Comparison of ENCODE assay signal across 18 cellular contexts in the genomic region with DNA sequence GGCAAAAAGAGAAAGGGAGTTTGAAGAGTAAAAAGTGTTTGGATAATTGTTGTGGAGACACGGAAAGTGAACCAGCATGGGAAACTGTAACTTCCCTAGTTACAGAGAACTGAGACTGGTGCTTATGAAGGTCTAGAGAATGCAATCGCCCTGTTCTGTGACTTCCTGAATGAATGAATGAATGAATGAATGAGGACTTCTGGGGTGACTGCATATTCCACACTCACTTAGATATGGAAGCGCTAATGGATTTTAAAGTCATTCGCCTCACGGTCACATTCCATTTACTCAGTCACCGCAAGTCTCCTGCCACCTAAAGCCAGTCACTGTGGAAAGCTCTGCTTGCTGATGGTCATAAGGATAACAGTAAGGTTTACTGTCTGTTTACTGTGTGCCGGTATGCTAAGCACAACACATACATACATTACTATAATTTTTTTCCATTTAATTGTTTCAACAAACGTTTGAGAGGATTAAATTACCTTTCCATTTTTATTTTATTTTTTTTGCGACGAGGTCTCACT.
DNase-seq lines count a peak whose midpoint lies in the region; ATAC-seq, FAIRE-seq and TF ChIP-seq lines count a peak whose summit lies in the region.
"Had no signal": no experiment of that assay in that cellular context is flagged by ENCODE, and none has a peak within 500 bp of the region (broad histone marks: within the 10 kb centered on the region; RNA-seq: fewer than 3 reads in every experiment).

No MANE protein-coding gene starts in this region.

- in situ Hi-C loops in GM12878 (cut with MboI) = no loop called here

- BruUV-seq in GM12878 (replicated peaks; lab: Mats Ljungman, UMichigan) = no TSS peak

- no peak for FAIRE-seq in GM12878 (lab: Jason Lieb, UNC)
- FAIRE-seq: D721Med, G401.6, GM12892, GM18507 had no signal

- no peak overlapping the region for H3K14ac ChIP-seq in H9 (ENCODE audit: insufficient read depth, low read length)

- SMC1A ChIA-PET in GM12878 (lab: Charles Lee; ENCODE audit: uncharacterized antibody, unreplicated experiment) = interaction anchor here (0.7 to 3.5 kb wide), 2 partner anchors 12 to 140 kb away, joined by 3 to 23 read pairs; no protein-coding TSS in a partner anchor

- CTCF ChIA-PET in GM12878 (lab: Yijun Ruan, JAX) = interaction anchor here (1.0 to 1.2 kb wide), 2 partner anchors 15 to 89 kb away, joined by 3 read pairs; no protein-coding TSS in a partner anchor

- H3T11ph ChIP-seq in H9 (ENCODE audit: low read length) = no peak overlapping the region

- DNase-seq in H9 = no peak
- no peak for DNase-seq in GM12878 (ENCODE audit: low read depth, low spot score)
- DNase-seq in endothelial cell (ENCODE audit: low spot score) = no peak
- DNase-seq in activated T-cell treated with anti-CD3 and anti-CD28 coated beads, Interleukin-2, amount 50 U/mL, for 1 hour = no peak
- DNase-seq: BE2C; C1 segment of cervical spinal cord; Caco-2; CD4-positive, CD25-positive, alpha-beta regulatory T cell; CD8-positive, alpha-beta memory T cell; H7 had no signal

- H3K79me2 ChIP-seq in H9 (ENCODE audit: insufficient read depth, low read length) (no peaks in the 10 kb centered on the region), OCI-LY3 (ENCODE audit: low read length) (no peaks in the 10 kb centered on the region), GM12878 (ENCODE audit: control insufficient read depth, insufficient read depth, low read length) (no peaks in the 10 kb centered on the region)

- no peak overlapping the region for H4K5ac ChIP-seq in H9 (ENCODE audit: insufficient read length, low read depth, low read length)

- H3K9me3 Mint-ChIP-seq in H9 (peaks cover 39 to 42% of the 10 kb centered on the region in 2 experiments), endothelial cell (ENCODE audit: unreplicated experiment) (peaks cover 11% of the 10 kb centered on the region)

- H3K27me3 ChIP-seq in H9 (ENCODE audit: insufficient read depth, low read length) (no peaks in the 10 kb centered on the region), OCI-LY3 (ENCODE audit: low read depth, low read length) (no peaks in the 10 kb centered on the region), GM12878 (replicated peaks in 1 of 2; ENCODE audit: control insufficient read depth in 2 of 2, insufficient read depth in 2 of 2, low read length in 1 of 2) (no peaks in the 10 kb centered on the region)
- H3K27me3 ChIP-seq: BE2C had no signal

- H4K91ac ChIP-seq in H9 (ENCODE audit: insufficient read length, low read depth, low read length) = no peak overlapping the region

- H3K4ac ChIP-seq in H9 (ENCODE audit: low read depth, low read length) = no peak overlapping the region

- H3K4me1 Mint-ChIP-seq in H9 (peaks cover 26 to 31% of the 10 kb centered on the region in 2 experiments), endothelial cell (ENCODE audit: unreplicated experiment) (peaks cover 27% of the 10 kb centered on the region)

- H3K4me1 ChIP-seq in H9 (ENCODE audit: insufficient read depth, low read length) (peaks cover 3% of the 10 kb centered on the region; the same call in 1 of the 2 replicates), OCI-LY3 (ENCODE audit: low read length) (peaks cover 43% of the 10 kb centered on the region), GM12878 (ENCODE audit: control insufficient read depth, insufficient read depth, low read length) (no peaks in the 10 kb centered on the region)
- H3K4me1 ChIP-seq: BE2C, Caco-2 had no signal

- H3K27ac Mint-ChIP-seq in H9 (peak overlapping the region in 2 of 3 experiments; percentile 28 to 68; a peak in 2 of 7 replicates), endothelial cell (ENCODE audit: unreplicated experiment) (peak overlapping the region; percentile 26)
- H3K27ac Mint-ChIP-seq: CD4-positive, CD25-positive, alpha-beta regulatory T cell; CD8-positive, alpha-beta memory T cell; GM23338 had no signal

- no peak overlapping the region for H2BK12ac ChIP-seq in H9 (ENCODE audit: insufficient read length, low read depth, low read length)

- 100% methylated on average over 2 of the region's 10 CpGs for WGBS in H9 (ENCODE audit: extremely low coverage, insufficient read length, low lambda C conversion rate)
- 83% methylated on average over 10 of the region's 10 CpGs for WGBS in GM12878 (ENCODE audit: insufficient coverage, insufficient replicate concordance, low lambda C conversion rate, missing lambda C conversion rate)

- TF ChIP-seq POLR2A in GM12878 (IDR thresholded peaks at IDR 0.05; ENCODE audit: low read depth, low read length) = no peak

- no peak overlapping the region for H2BK5ac ChIP-seq in H9 (ENCODE audit: insufficient read length, low read length)

- H3K4me3 Mint-ChIP-seq in H9 = no peak overlapping the region
- H3K4me3 Mint-ChIP-seq in endothelial cell (ENCODE audit: unreplicated experiment) = no peak overlapping the region
- H3K4me3 Mint-ChIP-seq: CD4-positive, CD25-positive, alpha-beta regulatory T cell; CD8-positive, alpha-beta memory T cell; GM23338 had no signal

- H3K9ac ChIP-seq in H9 (ENCODE audit: extremely low read depth, insufficient read length, low read length) = no peak overlapping the region
- no peak overlapping the region for H3K9ac ChIP-seq in OCI-LY3 (ENCODE audit: low read length)
- no peak overlapping the region for H3K9ac ChIP-seq in GM12878 (ENCODE audit: control insufficient read depth, insufficient read depth, low read length)

- H3K4me3 ChIP-seq in OCI-LY3 (ENCODE audit: low read length) (no peak overlapping the region), GM12878 (no peak overlapping the region)
- H3K4me3 ChIP-seq: GM23338 had no signal

- no peak overlapping the region for H2AK5ac ChIP-seq in H9 (ENCODE audit: insufficient read length, low read length)

- H3K27ac ChIP-seq in H9 (ENCODE audit: insufficient read length, low read depth, low read length) (no peak overlapping the region), OCI-LY3 (ENCODE audit: low read length) (0 out of 2 replicates have a peak overlapping the region, but pooled peaks have one; percentile 90), GM12878 (ENCODE audit: control insufficient read depth, insufficient read depth) (no peak overlapping the region)

- no peaks in the 10 kb centered on the region for H3K23me2 ChIP-seq in H9 (ENCODE audit: insufficient read length, low read depth, low read length, poor library complexity, severe bottlenecking)

- H3K27me3 Mint-ChIP-seq in H9 (ENCODE audit: low read depth) (peaks cover 5% of the 10 kb centered on the region), endothelial cell (ENCODE audit: unreplicated experiment) (peaks cover 11% of the 10 kb centered on the region)
- H3K27me3 Mint-ChIP-seq: CD4-positive, CD25-positive, alpha-beta regulatory T cell had no signal

- no peak overlapping the region for H2BK15ac ChIP-seq in H9 (ENCODE audit: low read depth, low read length)

- TF ChIP-seq EP300 in GM12878 (IDR thresholded peaks at IDR 0.05; ENCODE audit: borderline replicate concordance in 1 of 2, control insufficient read depth in 1 of 2, low read depth in 2 of 2, low read length in 2 of 2) = no peak

- ATAC-seq in GM12878 (no peak), HG03469 (IDR thresholded peaks at IDR 0.05; ENCODE audit: unreplicated experiment) (no peak), GM21528 (IDR thresholded peaks at IDR 0.05; ENCODE audit: low FRiP score, unreplicated experiment) (no peak)

- TF ChIP-seq RAD21 in GM12878 (IDR thresholded peaks at IDR 0.05; ENCODE audit: insufficient read depth, low read depth, low read length) = no peak

- H3K18ac ChIP-seq in H9 (ENCODE audit: insufficient read length, low read depth, low read length) = no peak overlapping the region

- no peak overlapping the region for H3K56ac ChIP-seq in H9 (ENCODE audit: insufficient read length, low read depth, low read length)

- H3K4me2 ChIP-seq in H9 (ENCODE audit: insufficient read depth, insufficient read length, low read length) = no peak overlapping the region
- H3K4me2 ChIP-seq in OCI-LY3 (ENCODE audit: low read length) = peak overlapping the region; percentile 45; the same call in 1 of the 2 replicates
- H3K4me2 ChIP-seq in GM12878 (ENCODE audit: control insufficient read depth, insufficient read depth) = no peak overlapping the region
- H3K4me2 ChIP-seq: GM23338 had no signal

- no peak overlapping the region for H2BK20ac ChIP-seq in H9 (ENCODE audit: low read depth, low read length, poor library complexity, severe bottlenecking)

- no peak overlapping the region for H2BK120ac ChIP-seq in H9 (ENCODE audit: low read depth, low read length, poor library complexity, severe bottlenecking)

- TF ChIP-seq CTCF in H9 (conservative IDR thresholded peaks at IDR 0.05) (no peak), OCI-LY3 (IDR thresholded peaks at IDR 0.05; ENCODE audit: low read depth, low read length) (no peak), GM12878 (IDR thresholded peaks at IDR 0.05 in 2 of 3, conservative IDR thresholded peaks at IDR 0.05 in 1 of 3; ENCODE audit: control insufficient read depth in 2 of 3, extremely low read depth in 1 of 3, insufficient read depth in 1 of 3, low read depth in 3 of 3, low read length in 3 of 3) (no peak), endothelial cell (IDR thresholded peaks at IDR 0.05; ENCODE audit: unreplicated experiment) (no peak)

- H4K8ac ChIP-seq in H9 (replicated peaks; ENCODE audit: insufficient read length, low read depth, low read length) = no peak overlapping the region

- H3K36me3 Mint-ChIP-seq in H9 (ENCODE audit: insufficient read depth in 1 of 3, low read depth in 3 of 3) (peaks cover 30 to 49% (median 43%) of the 10 kb centered on the region in 3 experiments), endothelial cell (ENCODE audit: low read depth, unreplicated experiment) (peaks cover 24% of the 10 kb centered on the region)

- intact Hi-C loops in GM12878 (cut with micrococcal nuclease; ENCODE audit: unreplicated experiment) = no loop called here

- POLR2A ChIA-PET in GM12878 (lab: Charles Lee) = interaction anchor here (0.6 to 2.1 kb wide), 5 partner anchors 8 to 48 kb away, joined by 3 to 7 read pairs (median 3); no protein-coding TSS in a partner anchor

- H3K79me1 ChIP-seq in H9 (ENCODE audit: insufficient read depth, low read depth, low read length, poor library complexity, severe bottlenecking) = no peaks in the 10 kb centered on the region

- H4K20me1 ChIP-seq in H9 (ENCODE audit: control insufficient read depth, insufficient read depth, insufficient read length) (no peaks in the 10 kb centered on the region), OCI-LY3 (ENCODE audit: insufficient read depth, low read length) (no peaks in the 10 kb centered on the region), GM12878 (ENCODE audit: control insufficient read depth, insufficient read depth) (no peaks in the 10 kb centered on the region)

- H2AFZ ChIP-seq in H9 (ENCODE audit: low read length) = no peak overlapping the region
- H2AFZ ChIP-seq in OCI-LY3 (ENCODE audit: low read depth, low read length) = no peak overlapping the region
- H2AFZ ChIP-seq in GM12878 (ENCODE audit: control insufficient read depth, low read depth, low read length) = no peak overlapping the region

- H3K23ac ChIP-seq in H9 (ENCODE audit: insufficient read length, low read depth, low read length) = no peak overlapping the region

- H3K9me3 ChIP-seq in H9 (ENCODE audit: control insufficient read depth, low read depth, low read length) (peaks cover 10% of the 10 kb centered on the region), OCI-LY3 (ENCODE audit: insufficient read depth, low read length) (peaks cover 39% of the 10 kb centered on the region), GM12878 (replicated peaks; ENCODE audit: control insufficient read depth, insufficient read depth, low read length) (peaks cover 29% of the 10 kb centered on the region)
- H3K9me3 ChIP-seq: BE2C had no signal

- RAD21 ChIA-PET in GM12878 (lab: Charles Lee; ENCODE audit: unreplicated experiment) = interaction anchor here (2.5 kb wide), 1 partner anchor 13 kb away, joined by 13 read pairs; no protein-coding TSS in a partner anchor

- H3K36me3 ChIP-seq in OCI-LY3 (replicated peaks; ENCODE audit: low read depth, low read length) (peaks cover 33% of the 10 kb centered on the region), GM12878 (ENCODE audit: control insufficient read depth in 2 of 2, insufficient read depth in 2 of 2, low read length in 1 of 2) (no peaks in the 10 kb centered on the region; a peak in 1 of 4 replicates)
- H3K36me3 ChIP-seq: BE2C had no signal
